ENCODE assay signal across 7 cellular contexts in the genomic region with DNA sequence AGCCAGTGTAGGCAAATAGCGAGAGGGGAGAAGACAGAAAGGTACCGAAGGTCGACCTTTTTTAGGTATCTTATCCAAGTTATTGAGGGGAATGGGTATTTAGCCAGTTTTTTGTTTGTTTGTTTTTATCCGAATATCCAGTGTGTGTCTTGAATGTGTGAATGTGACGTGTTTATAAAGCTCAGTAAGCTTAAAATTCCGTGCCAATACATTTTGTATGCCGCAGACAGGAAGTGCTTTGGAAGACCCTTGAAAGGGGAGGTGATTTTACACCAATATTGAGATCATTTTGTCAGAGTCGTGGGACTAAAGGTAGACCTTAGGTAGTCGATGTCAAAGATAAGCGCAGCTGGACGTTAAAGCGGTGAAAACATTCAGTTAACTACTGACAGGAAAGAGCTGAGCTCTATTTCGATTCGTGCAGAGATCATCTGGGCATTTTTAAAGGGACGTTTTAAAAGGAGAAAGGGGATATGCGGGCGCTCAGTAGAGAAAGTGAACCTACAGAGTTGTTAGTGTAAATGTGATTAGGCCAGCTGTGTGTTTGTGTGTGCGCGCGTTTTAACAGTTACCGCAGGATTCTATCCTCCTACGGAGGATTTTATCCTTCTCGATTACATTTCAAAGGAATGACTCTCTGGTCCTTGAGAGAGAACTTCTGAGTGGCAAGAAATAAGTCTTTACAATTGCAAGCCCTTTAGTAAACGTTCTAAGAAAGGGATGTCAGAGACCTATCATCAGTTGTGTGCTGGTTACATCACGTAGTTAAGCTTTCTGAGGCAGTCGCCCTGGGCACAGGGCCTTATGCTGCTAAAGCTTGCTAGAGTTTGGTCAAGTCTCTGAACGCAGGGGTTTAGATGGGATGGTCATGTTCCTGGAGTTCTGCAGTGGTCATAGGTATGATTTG. TPM values are rescaled to one million over a fixed set of nuclear protein-coding genes. Genes with fewer than 3 reads are reported as not detected.
DNase-seq lines count a peak whose midpoint lies in the region; ATAC-seq, FAIRE-seq and TF ChIP-seq lines count a peak whose summit lies in the region.

No MANE protein-coding gene starts in this region.

- TF ChIP-seq CTCF in SU-DHL-6 (IDR thresholded peaks at IDR 0.05; ENCODE audit: insufficient read depth, low read length, poor library complexity, severe bottlenecking) (no peak), gastroesophageal sphincter (IDR thresholded peaks at IDR 0.05) (no peak)

- no peak for TF ChIP-seq POLR2A in gastroesophageal sphincter (IDR thresholded peaks at IDR 0.05)

- H3K4me1 ChIP-seq in gastroesophageal sphincter (peaks cover 7 to 41% (median 16%) of the 10 kb centered on the region in 3 donors), rectal smooth muscle tissue (ENCODE audit: control insufficient read depth, insufficient read depth, low read length) (peaks cover 6% of the 10 kb centered on the region)

- 3 to 7% methylated on average over 25 to 26 of the region's 27 CpGs for WGBS in gastroesophageal sphincter (ENCODE audit: low coverage in 1 of 2), 2 donors

- H3K4me3 ChIP-seq in SU-DHL-6 (ENCODE audit: insufficient read depth, low read length, poor library complexity, severe bottlenecking) (peak overlapping the region; percentile 89), gastroesophageal sphincter (peak overlapping the region; percentile 66 to 85), rectal smooth muscle tissue (ENCODE audit: low read length) (peak overlapping the region; percentile 99)

- no peak for FAIRE-seq in HTR-8/SVneo (lab: Jason Lieb, UNC)

- TF ChIP-seq EP300 in gastroesophageal sphincter (IDR thresholded peaks at IDR 0.05): no peak

- H3K9me2 ChIP-seq in SU-DHL-6 (replicated peaks; ENCODE audit: insufficient read depth, low read length): no peaks in the 10 kb centered on the region

- peak; percentile 45 for DNase-seq in GM03348 (ENCODE audit: low spot score)
- peak; percentile 9 for DNase-seq in HTR-8/SVneo (ENCODE audit: insufficient read length, low spot score)
- no peak for DNase-seq in DMS114 treated with DMSO at 0.1 percent for 48 hours (lab: John Stamatoyannopoulos, UW; ENCODE audit: unreplicated experiment)
- no peak for DNase-seq in SIG-M5 (lab: John Stamatoyannopoulos, UW)

- no peaks in the 10 kb centered on the region; the same call in 1 of the 2 replicates for H3K36me3 ChIP-seq in SU-DHL-6 (ENCODE audit: low read length)
- no peaks in the 10 kb centered on the region for H3K36me3 ChIP-seq in gastroesophageal sphincter
- no peaks in the 10 kb centered on the region for H3K36me3 ChIP-seq in rectal smooth muscle tissue (ENCODE audit: control insufficient read depth, insufficient read depth, low read length)

- peak overlapping the region; percentile 87 for H2AFZ ChIP-seq in SU-DHL-6 (ENCODE audit: low read depth, low read length, severe bottlenecking)

- H3K27me3 ChIP-seq in SU-DHL-6 (ENCODE audit: low read length): no peaks in the 10 kb centered on the region
- no peaks in the 10 kb centered on the region for H3K27me3 ChIP-seq in gastroesophageal sphincter
- no peaks in the 10 kb centered on the region for H3K27me3 ChIP-seq in rectal smooth muscle tissue (ENCODE audit: control insufficient read depth, insufficient read depth, low read length)

- H4K20me1 ChIP-seq in SU-DHL-6 (ENCODE audit: low read depth, low read length): peaks cover 11% of the 10 kb centered on the region

- peak overlapping the region; percentile 98 for H3K4me2 ChIP-seq in SU-DHL-6 (ENCODE audit: low read depth, low read length, poor library complexity, severe bottlenecking)

- H3K9ac ChIP-seq in SU-DHL-6 (ENCODE audit: low read length) (peak overlapping the region; percentile 92), rectal smooth muscle tissue (ENCODE audit: low read length) (peak overlapping the region; percentile 94)

- ATAC-seq in gastroesophageal sphincter: no peak

- H3K79me2 ChIP-seq in SU-DHL-6 (ENCODE audit: insufficient read depth, low read length): peaks cover 63% of the 10 kb centered on the region

- no peaks in the 10 kb centered on the region for H3K9me3 ChIP-seq in SU-DHL-6 (ENCODE audit: insufficient read depth, low read length)
- no peaks in the 10 kb centered on the region for H3K9me3 ChIP-seq in gastroesophageal sphincter

- H3K27ac ChIP-seq in SU-DHL-6 (ENCODE audit: low read depth, low read length): peak overlapping the region; percentile 73
- peak overlapping the region; percentile 60 to 90 (median 82) for H3K27ac ChIP-seq in gastroesophageal sphincter
- H3K27ac ChIP-seq in rectal smooth muscle tissue (ENCODE audit: low read depth, low read length): peak overlapping the region; percentile 76

- H3F3A ChIP-seq in SU-DHL-6 (ENCODE audit: insufficient read depth): peaks cover 18% of the 10 kb centered on the region; the same call in 1 of the 2 replicates

RNA-seq across cellular contexts. Expression of a gene that starts 0.6 kb away (rescaled TPM):
- 10 to 100 TPM; 52.0 to 74.4 (median 58.9) TPM for total RNA-seq in gastroesophageal sphincter

Comparison
In these comparisons a context has a peak if more than half of its experiments do, and no peak if none do; other contexts are left out.
1. DNase-seq: peak in GM03348 (single experiment) and HTR-8/SVneo (single experiment); none in DMS114 treated with DMSO at 0.1 percent for 48 hours (single experiment) and SIG-M5 (single experiment).
2. Peak in every context shown above with its lines, with median percentiles within 50 percentile points of each other: H3K27ac ChIP-seq and H3K4me3 ChIP-seq.